8 cellular contexts compared by ENCODE assay signal in genomic region chr14:77641207-77641533, GRCh38. TPM values are rescaled to one million over a fixed set of nuclear protein-coding genes. Genes with fewer than 3 reads are reported as not detected.
DNase-seq lines count a peak whose midpoint lies in the region; ATAC-seq, FAIRE-seq and TF ChIP-seq lines count a peak whose summit lies in the region.

No MANE protein-coding gene starts in this region.

- H3K4me1 ChIP-seq in mucosa of descending colon (ENCODE audit: low read depth), result peaks cover 14% of the 10 kb centered on the region

- no peaks in the 10 kb centered on the region for H3K27me3 Mint-ChIP-seq in CD14-positive monocyte (ENCODE audit: low read depth in 3 of 3)
- peaks cover 2% of the 10 kb centered on the region for H3K27me3 Mint-ChIP-seq in activated naive CD8-positive, alpha-beta T cell treated with anti-CD3 and anti-CD28 coated beads, Interleukin-2, amount 10 ng/mL, durations not matched to agents 7 days and 5 days

- ATAC-seq in GM21529 (IDR thresholded peaks at IDR 0.05; ENCODE audit: unreplicated experiment) (peak; percentile 15), mucosa of descending colon (peak; percentile 64)
- ATAC-seq in activated naive CD8-positive, alpha-beta T cell treated with anti-CD3 and anti-CD28 coated beads, Interleukin-2, amount 10 ng/mL, durations not matched to agents 7 days and 5 days (ENCODE audit: low read depth), result no peak

- FAIRE-seq in HTR-8/SVneo (lab: Jason Lieb, UNC), result no peak

- H3K9me3 ChIP-seq in mucosa of descending colon, result no peaks in the 10 kb centered on the region

- H3K36me3 ChIP-seq in mucosa of descending colon (ENCODE audit: low read depth), result no peaks in the 10 kb centered on the region

- intact Hi-C loops in CD14-positive monocyte (cut with micrococcal nuclease), result no loop called here
- intact Hi-C loops in mucosa of descending colon (cut with DNase I, micrococcal nuclease), result no loop called here

- peaks cover 38% of the 10 kb centered on the region for H3K4me1 Mint-ChIP-seq in CD14-positive monocyte
- H3K4me1 Mint-ChIP-seq in activated naive CD8-positive, alpha-beta T cell treated with anti-CD3 and anti-CD28 coated beads, Interleukin-2, amount 10 ng/mL, durations not matched to agents 7 days and 5 days, result peaks cover 16% of the 10 kb centered on the region

- no peak overlapping the region for H3K4me3 ChIP-seq in mucosa of descending colon

- peaks cover 0 to 4% (median 2%) of the 10 kb centered on the region in 7 donors for H3K9me3 Mint-ChIP-seq in CD14-positive monocyte
- H3K9me3 Mint-ChIP-seq in activated naive CD8-positive, alpha-beta T cell treated with anti-CD3 and anti-CD28 coated beads, Interleukin-2, amount 10 ng/mL, durations not matched to agents 7 days and 5 days, result peaks cover 5% of the 10 kb centered on the region

- H3K27ac Mint-ChIP-seq in CD14-positive monocyte, result peak overlapping the region; percentile 95 to 99 (median 97)
- peak overlapping the region; percentile 93 for H3K27ac Mint-ChIP-seq in activated naive CD8-positive, alpha-beta T cell treated with anti-CD3 and anti-CD28 coated beads, Interleukin-2, amount 10 ng/mL, durations not matched to agents 7 days and 5 days

- H3K36me3 Mint-ChIP-seq in CD14-positive monocyte, result peaks cover 2 to 4% of the 10 kb centered on the region in 2 donors
- H3K36me3 Mint-ChIP-seq in activated naive CD8-positive, alpha-beta T cell treated with anti-CD3 and anti-CD28 coated beads, Interleukin-2, amount 10 ng/mL, durations not matched to agents 7 days and 5 days, result no peaks in the 10 kb centered on the region

- POLR2A ChIA-PET in activated naive CD8-positive, alpha-beta T cell treated with anti-CD3 and anti-CD28 coated beads, Interleukin-2, amount 10 ng/mL, durations not matched to agents 7 days and 5 days (lab: Charles Lee), result interaction anchor here (0.9 kb wide), 1 partner anchor 33 kb away, joined by 5 read pairs; no protein-coding TSS in a partner anchor

- peak overlapping the region; percentile 91 to 93 for H3K4me3 Mint-ChIP-seq in CD14-positive monocyte
- H3K4me3 Mint-ChIP-seq in activated naive CD8-positive, alpha-beta T cell treated with anti-CD3 and anti-CD28 coated beads, Interleukin-2, amount 10 ng/mL, durations not matched to agents 7 days and 5 days, result peak overlapping the region; percentile 86

- TF ChIP-seq CTCF in CD14-positive monocyte (IDR thresholded peaks at IDR 0.05), result no peak
- TF ChIP-seq CTCF in mucosa of descending colon (IDR thresholded peaks at IDR 0.05), result no peak

- DNase-seq in CD14-positive monocyte (ENCODE audit: low spot score) (no peak), mucosa of descending colon (peak in 2 of 3 donors; percentile 42 to 43), NCI-H1694 treated with DMSO at 0.1 percent for 48 hours (lab: John Stamatoyannopoulos, UW) (no peak), SW480 (ENCODE audit: low spot score) (no peak), NCI-H774 (lab: John Stamatoyannopoulos, UW) (no peak), HTR-8/SVneo (ENCODE audit: insufficient read length, low spot score) (no peak)
- no peak for DNase-seq in activated naive CD8-positive, alpha-beta T cell treated with anti-CD3 and anti-CD28 coated beads, Interleukin-2, amount 10 ng/mL, durations not matched to agents 7 days and 5 days

RNA-seq across cellular contexts. Expression of gene SPTLC2, which starts 24.7 kb away (rescaled TPM):
- 10 to 100 TPM; 73.1 to 81.9 TPM for polyA plus RNA-seq in CD14-positive monocyte
- 10 to 100 TPM; 57.1 to 60.6 TPM for total RNA-seq in activated naive CD8-positive, alpha-beta T cell treated with anti-CD3 and anti-CD28 coated beads, Interleukin-2, amount 10 ng/mL, durations not matched to agents 7 days and 5 days
- 10 to 100 TPM; 43.2 to 67.1 (median 58.6) TPM for total RNA-seq in mucosa of descending colon

Comparison
In these comparisons a context has a peak if more than half of its experiments do, and no peak if none do; other contexts are left out.
1. DNase-seq: peak in mucosa of descending colon (2 of 3); none in CD14-positive monocyte (single experiment), activated naive CD8-positive, alpha-beta T cell treated with anti-CD3 and anti-CD28 coated beads, Interleukin-2, amount 10 ng/mL, durations not matched to agents 7 days and 5 days (single experiment), NCI-H1694 treated with DMSO at 0.1 percent for 48 hours (single experiment), SW480 (single experiment), NCI-H774 (single experiment) and HTR-8/SVneo (single experiment).